8 cellular contexts compared by ENCODE assay signal in the genomic region with DNA sequence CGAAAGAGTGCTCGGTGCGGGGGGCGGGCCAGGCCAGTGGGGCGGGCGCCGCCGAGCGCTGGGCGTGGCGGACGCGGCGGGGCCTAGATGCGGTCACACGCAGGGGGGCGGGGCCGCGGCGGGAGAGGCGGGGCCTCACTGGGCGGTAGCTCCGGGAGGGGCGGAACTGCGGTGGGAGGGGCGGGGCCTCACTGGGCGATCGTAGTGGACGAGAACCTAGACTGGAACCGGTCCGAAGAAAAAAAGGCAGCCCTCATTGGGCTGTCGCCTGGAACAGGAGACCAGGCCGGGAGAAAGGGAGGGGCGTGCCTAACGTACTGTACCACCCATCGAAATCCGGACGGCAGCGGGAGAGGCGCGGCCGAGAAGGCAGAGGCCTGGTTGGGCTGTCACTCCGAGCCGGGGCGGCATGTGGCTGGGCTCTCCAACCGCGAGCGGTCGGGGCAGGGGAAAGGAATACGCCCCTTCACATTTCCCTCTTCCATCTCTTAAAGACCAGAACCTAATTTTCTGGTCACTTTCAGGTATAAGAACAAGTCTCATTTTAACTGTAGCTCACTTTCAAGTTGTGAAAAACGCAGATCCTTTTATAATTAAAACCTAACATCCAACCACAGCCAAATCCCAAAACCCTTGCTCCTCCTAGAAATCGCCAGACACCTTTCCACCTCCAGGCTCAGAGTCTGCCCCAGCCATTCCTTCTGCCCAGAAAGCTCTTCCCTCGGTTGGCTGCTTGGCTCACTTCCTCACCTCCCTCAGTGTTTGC. TPM values are rescaled to one million over a fixed set of nuclear protein-coding genes. Genes with fewer than 3 reads are reported as not detected.
DNase-seq lines count a peak whose midpoint lies in the region; ATAC-seq, FAIRE-seq and TF ChIP-seq lines count a peak whose summit lies in the region.

ANO10 (minus strand) TSS at position 38 of the 766 bp plus-strand sequence. CDS start 16,159 bp downstream, outside the sequence.

- FAIRE-seq in GM12891 (lab: Jason Lieb, UNC) (peak; percentile 88), pancreas (lab: Jason Lieb, UNC) (peak; percentile 94)

- no peak for TF ChIP-seq CTCF in cardiac muscle cell (IDR thresholded peaks at IDR 0.05; ENCODE audit: low read depth, low read length)
- no peak for TF ChIP-seq CTCF in pancreas (IDR thresholded peaks at IDR 0.05)
- TF ChIP-seq CTCF in thyroid gland (IDR thresholded peaks at IDR 0.05): no peak

- WGBS in adipose tissue, 3 donors: 0 to 1% (median 1%) methylated on average over 37 to 53 of the region's 53 CpGs
- 1% methylated on average over 46 to 53 of the region's 53 CpGs for WGBS in pancreas, 2 donors
- WGBS in thyroid gland, 2 donors: 1 to 2% methylated on average over 21 to 37 of the region's 53 CpGs

- intact Hi-C loops in pancreas (cut with DNase I) (no loop called here), thyroid gland (cut with DNase I) (loop anchor here (10.0 kb wide), 1 partner anchor 63 kb away; no protein-coding TSS in a partner anchor)

- H3K4me1 ChIP-seq in cardiac muscle cell (ENCODE audit: low read depth): peaks cover 3% of the 10 kb centered on the region
- H3K4me1 ChIP-seq in pancreas: peaks cover 0 to 8% (median 0%) of the 10 kb centered on the region in 3 donors
- peaks cover 4 to 11% of the 10 kb centered on the region in 2 donors for H3K4me1 ChIP-seq in thyroid gland

- DNase-seq in GM12891 (ENCODE audit: insufficient read length, low spot score) (peak; percentile 86), NCI-H1436 (lab: John Stamatoyannopoulos, UW) (peak; percentile 83), T follicular helper cell (ENCODE audit: low read depth) (peak; percentile 86), cardiac muscle cell (ENCODE audit: low read depth in 1 of 2, low spot score in 1 of 2) (peak; percentile 99 to 100), pancreas (peak; percentile 99 to 100 (median 100)), thyroid gland (peak; percentile 99)

- ATAC-seq in HG02798 (IDR thresholded peaks at IDR 0.05; ENCODE audit: poor library complexity, unreplicated experiment): peak; percentile 93
- peak; percentile 93 to 97 (median 95) for ATAC-seq in pancreas

- H3K9me3 ChIP-seq in cardiac muscle cell (ENCODE audit: low read depth) (no peaks in the 10 kb centered on the region), pancreas (no peaks in the 10 kb centered on the region), thyroid gland (no peaks in the 10 kb centered on the region)

- no peaks in the 10 kb centered on the region for H3K36me3 ChIP-seq in cardiac muscle cell
- no peaks in the 10 kb centered on the region for H3K36me3 ChIP-seq in pancreas
- H3K36me3 ChIP-seq in thyroid gland: no peaks in the 10 kb centered on the region

- H3K27me3 ChIP-seq in cardiac muscle cell (no peaks in the 10 kb centered on the region), pancreas (no peaks in the 10 kb centered on the region), thyroid gland (no peaks in the 10 kb centered on the region)

- H3K4me3 ChIP-seq in cardiac muscle cell (peak within 1 kb of the TSS; percentile 89), pancreas (peak within 1 kb of the TSS; percentile 59 to 87 (median 73)), thyroid gland (replicated peaks in 1 of 3) (peak within 1 kb of the TSS; percentile 79 to 99 (median 85))

- peak within 1 kb of the TSS; percentile 19 for H3K27ac ChIP-seq in adipose tissue (ENCODE audit: low read depth, low read length)
- H3K27ac ChIP-seq in cardiac muscle cell: peak within 1 kb of the TSS; percentile 75
- H3K27ac ChIP-seq in pancreas: peak within 1 kb of the TSS; percentile 33 to 77 (median 62)
- H3K27ac ChIP-seq in thyroid gland: peak within 1 kb of the TSS; percentile 64 to 87 (median 68)

- no peak for TF ChIP-seq POLR2A in GM12891 (IDR thresholded peaks at IDR 0.05; ENCODE audit: low read depth, low read length)
- TF ChIP-seq POLR2A in thyroid gland (IDR thresholded peaks at IDR 0.05): peak in 1 of 2 donors; percentile 80

TF ChIP-seq in GM12891, 5 proteins besides CTCF, POLR2A, EP300 and RAD21:
- peak; percentile 38; the same call in 1 of the 2 replicates for TF ChIP-seq SPI1 (IDR thresholded peaks at IDR 0.05; ENCODE audit: low read depth, low read length)
- TF ChIP-seq TAF1 (IDR thresholded peaks at IDR 0.05; ENCODE audit: low read depth, low read length): no peak

RNA-seq across cellular contexts. Expression of gene ANO10, which starts in this region (rescaled TPM):
- polyA plus RNA-seq in GM12891 (2012; ENCODE audit: low read depth, missing spikeins): 0.46 TPM
- polyA plus RNA-seq in adipose tissue (10 to 100 TPM; 10.3 to 24.2 (median 12.1) TPM), cardiac muscle cell (31.8 and 36.6 TPM in 2 replicates), pancreas (1 to 10 TPM; 7.2 to 9.3 TPM)
- total RNA-seq in cardiac muscle cell (15.0 and 16.0 TPM in 2 replicates), pancreas (10 to 100 TPM in 4 of 6 donors, 1 to 10 TPM in 2; 8.8 to 17.6 (median 10.7) TPM), thyroid gland (10 to 100 TPM; 26.7 to 33.9 (median 28.7) TPM)

Comparison
In these comparisons a context has a peak if more than half of its experiments do, and no peak if none do; other contexts are left out.
1. Peak in every context shown above with its lines: DNase-seq, ATAC-seq, H3K4me3 ChIP-seq and H3K27ac ChIP-seq.
2. H3K27ac ChIP-seq: peak in every context shown above with its lines; median percentile 75 in cardiac muscle cell; 68 in thyroid gland; 62 in pancreas; 19 in adipose tissue.